In genomic region chr14:100341301-100342031, GRCh38 we compare ENCODE assay signal across 2 cellular contexts.
TF ChIP-seq lines count a peak whose summit lies in the region.

No MANE protein-coding gene starts in this region.

TF ChIP-seq in HEK293, 187 proteins besides CTCF, POLR2A, EP300 and RAD21 (continued from another document):
- TF ChIP-seq ZNF449 (tag by site-specific recombination; IDR thresholded peaks at IDR 0.05) (no peak; the same call in 1 of the 2 replicates), ZNF571 (tag by site-specific recombination; IDR thresholded peaks at IDR 0.05) (no peak), SP2 (tag by site-specific recombination; IDR thresholded peaks at IDR 0.05) (no peak), GLIS1 (tag by site-specific recombination; IDR thresholded peaks at IDR 0.05) (peak; percentile 62), ZFHX2 (tag by site-specific recombination; conservative IDR thresholded peaks at IDR 0.05) (no peak), ZEB2 (tag by site-specific recombination; IDR thresholded peaks at IDR 0.05) (no peak), ZNF146 (tag by site-specific recombination; IDR thresholded peaks at IDR 0.05) (no peak), ZNF548 (tag by site-specific recombination; IDR thresholded peaks at IDR 0.05) (no peak), PRDM1 (tag by site-specific recombination; IDR thresholded peaks at IDR 0.05) (peak; percentile 61; the same call in 1 of the 2 replicates), ZNF19 (tag by site-specific recombination; IDR thresholded peaks at IDR 0.05; ENCODE audit: low read depth) (no peak), ZBTB21 (tag by site-specific recombination; IDR thresholded peaks at IDR 0.05) (no peak), ZNF530 (tag by site-specific recombination; IDR thresholded peaks at IDR 0.05; ENCODE audit: low read depth) (no peak)
- TF ChIP-seq, protein P1, sequence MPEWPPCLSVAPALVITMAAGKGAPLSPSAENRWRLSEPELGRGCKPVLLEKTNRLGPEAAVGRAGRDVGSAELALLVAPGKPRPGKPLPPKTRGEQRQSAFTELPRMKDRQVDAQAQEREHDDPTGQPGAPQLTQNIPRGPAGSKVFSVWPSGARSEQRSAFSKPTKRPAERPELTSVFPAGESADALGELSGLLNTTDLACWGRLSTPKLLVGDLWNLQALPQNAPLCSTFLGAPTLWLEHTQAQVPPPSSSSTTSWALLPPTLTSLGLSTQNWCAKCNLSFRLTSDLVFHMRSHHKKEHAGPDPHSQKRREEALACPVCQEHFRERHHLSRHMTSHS (tag by site-specific recombination; IDR thresholded peaks at IDR 0.05): no peak
- TF ChIP-seq, protein P2, sequence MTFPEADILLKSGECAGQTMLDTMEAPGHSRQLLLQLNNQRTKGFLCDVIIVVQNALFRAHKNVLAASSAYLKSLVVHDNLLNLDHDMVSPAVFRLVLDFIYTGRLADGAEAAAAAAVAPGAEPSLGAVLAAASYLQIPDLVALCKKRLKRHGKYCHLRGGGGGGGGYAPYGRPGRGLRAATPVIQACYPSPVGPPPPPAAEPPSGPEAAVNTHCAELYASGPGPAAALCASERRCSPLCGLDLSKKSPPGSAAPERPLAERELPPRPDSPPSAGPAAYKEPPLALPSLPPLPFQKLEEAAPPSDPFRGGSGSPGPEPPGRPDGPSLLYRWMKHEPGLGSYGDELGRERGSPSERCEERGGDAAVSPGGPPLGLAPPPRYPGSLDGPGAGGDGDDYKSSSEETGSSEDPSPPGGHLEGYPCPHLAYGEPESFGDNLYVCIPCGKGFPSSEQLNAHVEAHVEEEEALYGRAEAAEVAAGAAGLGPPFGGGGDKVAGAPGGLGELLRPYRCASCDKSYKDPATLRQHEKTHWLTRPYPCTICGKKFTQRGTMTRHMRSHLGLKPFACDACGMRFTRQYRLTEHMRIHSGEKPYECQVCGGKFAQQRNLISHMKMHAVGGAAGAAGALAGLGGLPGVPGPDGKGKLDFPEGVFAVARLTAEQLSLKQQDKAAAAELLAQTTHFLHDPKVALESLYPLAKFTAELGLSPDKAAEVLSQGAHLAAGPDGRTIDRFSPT (tag by site-specific recombination; IDR thresholded peaks at IDR 0.05): no peak
- TF ChIP-seq, protein P3, sequence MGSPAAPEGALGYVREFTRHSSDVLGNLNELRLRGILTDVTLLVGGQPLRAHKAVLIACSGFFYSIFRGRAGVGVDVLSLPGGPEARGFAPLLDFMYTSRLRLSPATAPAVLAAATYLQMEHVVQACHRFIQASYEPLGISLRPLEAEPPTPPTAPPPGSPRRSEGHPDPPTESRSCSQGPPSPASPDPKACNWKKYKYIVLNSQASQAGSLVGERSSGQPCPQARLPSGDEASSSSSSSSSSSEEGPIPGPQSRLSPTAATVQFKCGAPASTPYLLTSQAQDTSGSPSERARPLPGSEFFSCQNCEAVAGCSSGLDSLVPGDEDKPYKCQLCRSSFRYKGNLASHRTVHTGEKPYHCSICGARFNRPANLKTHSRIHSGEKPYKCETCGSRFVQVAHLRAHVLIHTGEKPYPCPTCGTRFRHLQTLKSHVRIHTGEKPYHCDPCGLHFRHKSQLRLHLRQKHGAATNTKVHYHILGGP (tag by site-specific recombination; IDR thresholded peaks at IDR 0.05): no peak
- TF ChIP-seq, protein P4, sequence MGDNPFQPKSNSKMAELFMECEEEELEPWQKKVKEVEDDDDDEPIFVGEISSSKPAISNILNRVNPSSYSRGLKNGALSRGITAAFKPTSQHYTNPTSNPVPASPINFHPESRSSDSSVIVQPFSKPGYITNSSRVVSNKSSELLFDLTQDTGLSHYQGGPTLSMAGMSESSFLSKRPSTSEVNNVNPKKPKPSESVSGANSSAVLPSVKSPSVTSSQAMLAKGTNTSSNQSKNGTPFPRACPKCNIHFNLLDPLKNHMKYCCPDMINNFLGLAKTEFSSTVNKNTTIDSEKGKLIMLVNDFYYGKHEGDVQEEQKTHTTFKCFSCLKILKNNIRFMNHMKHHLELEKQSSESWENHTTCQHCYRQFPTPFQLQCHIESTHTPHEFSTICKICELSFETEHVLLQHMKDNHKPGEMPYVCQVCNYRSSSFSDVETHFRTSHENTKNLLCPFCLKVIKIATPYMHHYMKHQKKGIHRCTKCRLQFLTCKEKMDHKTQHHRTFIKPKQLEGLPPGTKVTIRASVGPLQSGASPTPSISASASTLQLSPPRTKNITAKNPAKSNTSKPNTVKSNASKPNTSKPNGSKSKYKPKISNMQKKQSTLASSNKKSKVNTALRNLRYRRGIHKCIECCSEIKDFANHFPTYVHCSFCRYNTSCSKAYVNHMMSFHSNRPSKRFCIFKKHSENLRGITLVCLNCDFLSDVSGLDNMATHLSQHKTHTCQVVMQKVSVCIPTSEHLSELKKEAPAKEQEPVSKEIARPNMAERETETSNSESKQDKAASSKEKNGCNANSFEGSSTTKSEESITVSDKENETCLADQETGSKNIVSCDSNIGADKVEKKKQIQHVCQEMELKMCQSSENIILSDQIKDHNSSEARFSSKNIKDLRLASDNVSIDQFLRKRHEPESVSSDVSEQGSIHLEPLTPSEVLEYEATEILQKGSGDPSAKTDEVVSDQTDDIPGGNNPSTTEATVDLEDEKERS (tag by site-specific recombination; IDR thresholded peaks at IDR 0.05): no peak
TF ChIP-seq in HEK293: peak in this region for 3.

TF ChIP-seq in endothelial cell of umbilical vein, 7 proteins besides CTCF, POLR2A, EP300 and RAD21 (continued from another document):
- no peak for TF ChIP-seq GATA2 (IDR thresholded peaks at IDR 0.05; ENCODE audit: insufficient read depth, insufficient read length, low read depth, low read length)
- TF ChIP-seq, protein P5, sequence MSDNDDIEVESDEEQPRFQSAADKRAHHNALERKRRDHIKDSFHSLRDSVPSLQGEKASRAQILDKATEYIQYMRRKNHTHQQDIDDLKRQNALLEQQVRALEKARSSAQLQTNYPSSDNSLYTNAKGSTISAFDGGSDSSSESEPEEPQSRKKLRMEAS (IDR thresholded peaks at IDR 0.05; ENCODE audit: insufficient read depth, insufficient read length): peak; percentile 67
- TF ChIP-seq JUN (IDR thresholded peaks at IDR 0.05; ENCODE audit: borderline replicate concordance, insufficient read depth, insufficient read length, low read depth): peak; percentile 75
- TF ChIP-seq EZH2 (IDR thresholded peaks at IDR 0.05; ENCODE audit: borderline replicate concordance, low read depth, low read length, severe bottlenecking): no peak
- TF ChIP-seq POLR2AphosphoS5 (IDR thresholded peaks at IDR 0.05; ENCODE audit: insufficient read depth, low read depth, low read length): peak; percentile 29
